10 cellular contexts compared by ENCODE assay signal in the genomic region with DNA sequence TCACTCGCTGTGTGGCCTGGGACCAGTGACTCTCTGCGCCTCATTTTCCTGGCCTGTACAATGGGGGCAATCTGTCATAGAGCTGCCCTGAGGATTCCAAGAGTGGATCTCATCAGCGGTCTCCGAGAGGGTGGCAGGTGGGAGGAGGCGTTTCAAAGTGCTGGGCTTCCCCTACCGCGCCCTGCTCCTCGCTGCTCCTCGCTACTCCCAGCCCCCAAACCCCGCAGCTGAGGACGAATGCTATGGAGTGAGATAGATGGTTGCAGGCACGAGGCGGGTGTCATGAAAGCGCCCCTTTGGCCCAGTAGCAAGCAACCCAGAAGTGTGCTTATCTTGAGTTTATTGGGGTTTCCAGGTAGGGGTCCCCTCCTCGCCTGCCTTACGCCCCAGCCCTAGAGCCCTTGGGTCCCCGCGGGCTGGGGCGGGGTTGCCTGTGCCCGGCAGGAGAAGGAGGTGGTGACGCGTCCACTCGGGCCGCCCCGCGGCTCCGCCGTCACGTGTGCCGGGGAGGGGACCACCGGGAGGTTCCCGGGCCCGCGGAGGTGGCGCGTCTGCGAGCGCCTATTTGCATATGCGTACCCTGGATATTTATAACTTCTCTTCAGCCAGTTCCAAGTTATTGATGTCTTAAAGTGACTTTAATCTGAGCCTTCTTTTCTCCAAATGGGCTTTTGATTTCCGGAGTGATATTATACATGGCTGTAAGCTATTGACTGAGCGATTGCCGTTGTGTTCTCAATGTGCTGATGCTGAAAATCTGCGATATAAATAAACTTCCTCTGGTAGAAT.
DNase-seq lines count a peak whose midpoint lies in the region; ATAC-seq and TF ChIP-seq lines count a peak whose summit lies in the region.
"Had no signal": no experiment of that assay in that cellular context is flagged by ENCODE, and none has a peak within 500 bp of the region (broad histone marks: within the 10 kb centered on the region; RNA-seq: fewer than 3 reads in every experiment).

No MANE protein-coding gene starts in this region.

- intact Hi-C loops in adrenal gland (cut with DNase I): no loop called here
- intact Hi-C loops in left ventricle myocardium inferior (cut with micrococcal nuclease): no loop called here
- intact Hi-C loops in sciatic nerve (cut with DNase I): no loop called here

- peak overlapping the region in 2 of 4 donors; percentile 18 to 22 for H3K4me3 ChIP-seq in adrenal gland
- H3K4me3 ChIP-seq in left ventricle myocardium inferior: peak overlapping the region; percentile 55
- H3K4me3 ChIP-seq: MG63 had no signal

- H3K9me3 ChIP-seq in adrenal gland (replicated peaks in 1 of 3) (no peaks in the 10 kb centered on the region), left ventricle myocardium inferior (replicated peaks) (no peaks in the 10 kb centered on the region)
- H3K9me3 ChIP-seq: MG63 had no signal

- ATAC-seq in sciatic nerve (peak; percentile 83), HG03378 (IDR thresholded peaks at IDR 0.05; ENCODE audit: unreplicated experiment) (no peak), HG02840 (IDR thresholded peaks at IDR 0.05; ENCODE audit: low FRiP score, unreplicated experiment) (no peak)

- no peak overlapping the region for H3K27ac ChIP-seq in adrenal gland
- peak overlapping the region; percentile 21 for H3K27ac ChIP-seq in left ventricle myocardium inferior (replicated peaks)

- H3K27me3 ChIP-seq in adrenal gland (no peaks in the 10 kb centered on the region), left ventricle myocardium inferior (ENCODE audit: low read depth) (peaks cover 9% of the 10 kb centered on the region)
- H3K27me3 ChIP-seq: MG63 had no signal

- TF ChIP-seq CTCF in adrenal gland (IDR thresholded peaks at IDR 0.05): no peak
- no peak for TF ChIP-seq CTCF in left ventricle myocardium inferior (IDR thresholded peaks at IDR 0.05; ENCODE audit: borderline replicate concordance)

- H3K4me1 ChIP-seq in adrenal gland (replicated peaks in 1 of 2) (peaks cover 4 to 11% of the 10 kb centered on the region in 2 donors), left ventricle myocardium inferior (peaks cover 18% of the 10 kb centered on the region)

- no peak for TF ChIP-seq POLR2A in adrenal gland (IDR thresholded peaks at IDR 0.05)

- no peaks in the 10 kb centered on the region for H3K36me3 ChIP-seq in adrenal gland (replicated peaks in 1 of 2)
- no peaks in the 10 kb centered on the region for H3K36me3 ChIP-seq in left ventricle myocardium inferior
- H3K36me3 ChIP-seq: MG63 had no signal

- 24 to 59% (median 30%) methylated on average over 19 to 43 of the region's 43 CpGs for WGBS in adrenal gland, 4 donors

- DNase-seq in DMS53 (lab: John Stamatoyannopoulos, UW) (peak; percentile 33), adrenal gland (peak in 6 of 7 donors; percentile 36 to 71 (median 52)), left ventricle myocardium inferior (no peak), sciatic nerve (ENCODE audit: low spot score) (peak; percentile 77), DMS153 treated with DMSO at 0.1 percent for 48 hours (lab: John Stamatoyannopoulos, UW; ENCODE audit: unreplicated experiment) (no peak), HPDE6-E6E7 (ENCODE audit: extremely low spot score) (no peak)
- DNase-seq: MG63; stimulated activated naive CD4-positive, alpha-beta T cell treated with Interleukin-2 at 50 U/mL for 16 hours had no signal

Comparison
In these comparisons a context has a peak if more than half of its experiments do, and no peak if none do; other contexts are left out.
1. DNase-seq: peak in DMS53 (single experiment), adrenal gland (6 of 7) and sciatic nerve (single experiment); none in left ventricle myocardium inferior (single experiment), DMS153 treated with DMSO at 0.1 percent for 48 hours (single experiment) and HPDE6-E6E7 (single experiment).